24 cellular contexts compared by ENCODE assay signal in genomic region chr1:115329965-115330364, GRCh38. TPM values are rescaled to one million over a fixed set of nuclear protein-coding genes. Genes with fewer than 3 reads are reported as not detected.
DNase-seq lines count a peak whose midpoint lies in the region; ATAC-seq, FAIRE-seq and TF ChIP-seq lines count a peak whose summit lies in the region.
"Had no signal": no experiment of that assay in that cellular context is flagged by ENCODE, and none has a peak within 500 bp of the region (broad histone marks: within the 10 kb centered on the region; RNA-seq: fewer than 3 reads in every experiment).

No MANE protein-coding gene starts in this region.

- H3K4me1 ChIP-seq in left ventricle myocardium inferior = peaks cover 49% of the 10 kb centered on the region
- peaks cover 0 to 18% of the 10 kb centered on the region in 2 donors for H3K4me1 ChIP-seq in left lung
- H3K4me1 ChIP-seq: parathyroid adenoma had no signal

- H3K4me3 ChIP-seq in left ventricle myocardium inferior = no peak overlapping the region
- no peak overlapping the region for H3K4me3 ChIP-seq in left lung
- H3K4me3 ChIP-seq: K562, skin epidermis had no signal

- intact Hi-C loops in left ventricle myocardium inferior (cut with micrococcal nuclease) (no loop called here), left cardiac atrium (cut with DNase I) (no loop called here), left lung (cut with DNase I) (no loop called here)

- H3K27me3 ChIP-seq in left ventricle myocardium inferior (ENCODE audit: low read depth) = no peaks in the 10 kb centered on the region
- H3K27me3 ChIP-seq in left lung = no peaks in the 10 kb centered on the region

- no peak for TF ChIP-seq CTCF in left ventricle myocardium inferior (IDR thresholded peaks at IDR 0.05; ENCODE audit: borderline replicate concordance)
- TF ChIP-seq CTCF in left lung (IDR thresholded peaks at IDR 0.05) = no peak

- H3K27ac ChIP-seq in left ventricle myocardium inferior (replicated peaks) = peak overlapping the region; percentile 88
- H3K27ac ChIP-seq in left lung = no peak overlapping the region
- H3K27ac ChIP-seq: parathyroid adenoma had no signal

- H3K9me3 ChIP-seq in left ventricle myocardium inferior (replicated peaks) = no peaks in the 10 kb centered on the region
- H3K9me3 ChIP-seq in left lung = no peaks in the 10 kb centered on the region

- H3K36me3 ChIP-seq in left ventricle myocardium inferior = no peaks in the 10 kb centered on the region
- no peaks in the 10 kb centered on the region for H3K36me3 ChIP-seq in left lung

- peak; percentile 9 for FAIRE-seq in urothelium cell line (lab: Jason Lieb, UNC)
- FAIRE-seq: K562 had no signal

- DNase-seq in left ventricle myocardium inferior (no peak), left cardiac atrium (no peak), astrocyte of the hippocampus (ENCODE audit: low read depth, low spot score) (peak; percentile 37), left lung (no peak), urothelium cell line (ENCODE audit: low spot score) (no peak), SIG-M5 (lab: John Stamatoyannopoulos, UW) (no peak), NCI-H146 (lab: John Stamatoyannopoulos, UW) (no peak)
- DNase-seq: activated B cell treated with CpG ODN at 0.5 μM for 24 hours; activated gamma-delta T cell; amygdala; CD8-positive, alpha-beta T cell; cortex of kidney; DND-41; hippocampal formation; NCI-H1092; NCI-H2171; NCI-H82; RPMI8226 had no signal

- no peak for ATAC-seq in left cardiac atrium
- ATAC-seq in left lung = peak; percentile 11
- no peak for ATAC-seq in HG03045 (IDR thresholded peaks at IDR 0.05; ENCODE audit: unreplicated experiment)
- ATAC-seq: CD8-positive, alpha-beta T cell; K562; stimulated activated memory B cell treated with anti-CD40 and anti-IgM and Interleukin-4, amounts not matched to agents 10 μg/mL and 1 μg/mL and 100 μg/mL, for 72 hours had no signal

RNA-seq across cellular contexts. Expression of gene NGF, which starts 8.1 kb away (rescaled TPM):
- total RNA-seq in left ventricle myocardium inferior (5.3 TPM), left cardiac atrium (1 to 10 TPM; 4.4 to 6.9 TPM), left lung (1 to 10 TPM; 1.0 to 1.3 TPM)
- total RNA-seq: activated B cell treated with CpG ODN at 0.5 μM for 24 hours; activated CD8-positive, alpha-beta memory T cell treated with anti-CD3 and anti-CD28 coated beads for 36 hours; CD8-positive, alpha-beta T cell; K562 had no signal
